1 cellular context compared by ENCODE assay signal in the genomic region with DNA sequence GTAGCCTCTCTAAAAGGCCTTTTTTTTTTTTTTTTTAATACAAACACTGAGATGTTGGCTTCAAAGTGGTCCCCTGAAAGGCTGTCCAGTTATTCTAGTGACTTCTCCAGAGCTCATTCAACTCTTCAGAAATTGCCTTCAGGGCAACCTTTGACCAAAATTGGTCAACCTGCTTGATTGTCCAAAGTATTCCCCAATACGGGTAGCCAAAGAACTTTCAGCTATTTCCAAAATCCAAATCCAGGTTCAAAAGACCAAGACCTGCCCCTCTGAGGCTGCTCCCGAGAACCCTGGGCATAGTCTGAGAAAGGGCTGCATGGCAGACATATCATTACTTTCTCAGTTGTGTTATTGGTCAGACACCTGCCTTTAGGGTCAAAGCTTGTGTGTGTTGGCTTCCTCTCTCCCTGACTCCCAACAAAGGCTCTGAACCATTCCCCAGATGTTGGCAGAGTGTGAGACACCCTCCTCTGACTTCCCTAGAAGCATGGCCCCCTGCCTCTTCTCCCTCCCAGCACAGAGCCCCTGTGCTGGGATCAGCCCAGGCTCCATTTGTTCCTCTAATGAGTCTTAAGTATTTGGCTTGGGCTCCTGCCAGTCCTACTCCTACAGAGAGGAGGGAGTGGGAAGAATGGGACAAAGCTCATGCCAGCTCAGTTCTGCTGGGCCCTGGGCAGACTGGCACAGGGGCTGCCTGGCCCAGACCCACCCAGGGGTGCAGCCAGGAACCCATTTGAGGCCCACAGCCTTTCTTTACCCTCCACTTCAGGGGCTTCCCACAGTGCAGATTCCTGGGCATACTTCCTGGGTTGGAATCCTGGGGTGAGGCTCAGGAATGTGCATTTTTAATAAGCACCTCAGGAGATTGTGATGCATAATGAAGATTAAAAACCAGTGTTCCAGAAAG.
TF ChIP-seq lines count a peak whose summit lies in the region.

No MANE protein-coding gene starts in this region.

TF ChIP-seq in endothelial cell of umbilical vein, 7 proteins besides CTCF, POLR2A, EP300 and RAD21 (continued from another document):
- TF ChIP-seq MAX (IDR thresholded peaks at IDR 0.05; ENCODE audit: insufficient read depth, insufficient read length) (no peak), GATA2 (IDR thresholded peaks at IDR 0.05; ENCODE audit: insufficient read depth, insufficient read length, low read depth, low read length) (no peak), FOS (IDR thresholded peaks at IDR 0.05; ENCODE audit: borderline replicate concordance, insufficient read depth, low read length) (no peak)
